Comparison of ENCODE assay signal across 23 cellular contexts in genomic region chr3:194860725-194861124, GRCh38.
"Had no signal": no experiment of that assay in that cellular context is flagged by ENCODE, and none has a peak within 500 bp of the region (broad histone marks: within the 10 kb centered on the region; RNA-seq: fewer than 3 reads in every experiment).

No MANE protein-coding gene starts in this region.

- DNase-seq: activated CD4-positive, alpha-beta T cell treated with anti-CD3 and anti-CD28 coated beads for 4 hours; activated CD8-positive, alpha-beta memory T cell treated with anti-CD3 and anti-CD28 coated beads, Interleukin-2, amount 50 U/mL, for 4 hours; activated CD8-positive, alpha-beta T cell treated with anti-CD3 and anti-CD28 coated beads for 36 hours; activated gamma-delta T cell treated with Interleukin-2 at 50 U/mL for 16 hours; activated naive CD4-positive, alpha-beta T cell treated with anti-CD3 and anti-CD28 coated beads, Interleukin-2, amount 10 ng/mL, durations not matched to agents 7 days and 5 days; activated naive CD8-positive, alpha-beta T cell treated with anti-CD3 and anti-CD28 coated beads for 36 hours; activated T-cell treated with anti-CD3 and anti-CD28 coated beads, Interleukin-2, amount 50 U/mL, for 72 hours; brain microvascular endothelial cell; KG1; NCI-H1092 treated with DMSO at 0.1 percent for 48 hours; NCI-H146; NCI-H187 treated with DMSO at 0.1 percent for 48 hours; NCI-H510A treated with DMSO at 0.1 percent for 48 hours; NCI-H82; PC-9; T-cell; T-helper 2 cell; T1000 had no signal

- H3K36me3 Mint-ChIP-seq: activated naive CD4-positive, alpha-beta T cell treated with anti-CD3 and anti-CD28 coated beads, Interleukin-2, amount 10 ng/mL, durations not matched to agents 7 days and 5 days; activated naive CD8-positive, alpha-beta T cell treated with anti-CD3 and anti-CD28 coated beads for 36 hours; IgD-negative memory B cell; T-cell had no signal

- H3K9me3 Mint-ChIP-seq: activated CD8-positive, alpha-beta T cell treated with anti-CD3 and anti-CD28 coated beads for 36 hours; activated naive CD4-positive, alpha-beta T cell treated with anti-CD3 and anti-CD28 coated beads, Interleukin-2, amount 10 ng/mL, durations not matched to agents 7 days and 5 days; activated naive CD8-positive, alpha-beta T cell treated with anti-CD3 and anti-CD28 coated beads for 36 hours; activated T-cell treated with anti-CD3 and anti-CD28 coated beads, Interleukin-2, amount 50 U/mL, for 72 hours; activated T-helper 2 cell treated with anti-CD3 and anti-CD28 coated beads, Interferon-gamma antibody, Interleukin-2, Interleukin-4, amounts not matched to agents 10 μg/mL and 5 μg/mL and 100 μg/mL, durations not matched to agents 14 hours and 24 hours and 36 hours had no signal

- H3K27me3 ChIP-seq: brain microvascular endothelial cell, cardiac muscle cell had no signal

- H3K36me3 ChIP-seq: brain microvascular endothelial cell, cardiac muscle cell had no signal

- H3K27ac ChIP-seq: brain microvascular endothelial cell, cardiac muscle cell, PC-9, SK-N-MC had no signal

- H3K4me3 Mint-ChIP-seq: activated CD8-positive, alpha-beta T cell treated with anti-CD3 and anti-CD28 coated beads for 36 hours; activated naive CD4-positive, alpha-beta T cell treated with anti-CD3 and anti-CD28 coated beads, Interleukin-2, amount 10 ng/mL, durations not matched to agents 7 days and 5 days; activated naive CD8-positive, alpha-beta T cell treated with anti-CD3 and anti-CD28 coated beads for 36 hours; activated T-cell treated with anti-CD3 and anti-CD28 coated beads, Interleukin-2, amount 50 U/mL, for 72 hours; IgD-negative memory B cell; T-cell had no signal

- H3K4me1 Mint-ChIP-seq: activated naive CD4-positive, alpha-beta T cell treated with anti-CD3 and anti-CD28 coated beads, Interleukin-2, amount 10 ng/mL, durations not matched to agents 7 days and 5 days; activated naive CD8-positive, alpha-beta T cell treated with anti-CD3 and anti-CD28 coated beads for 36 hours; T-cell had no signal

- H3K27ac Mint-ChIP-seq: activated CD8-positive, alpha-beta T cell treated with anti-CD3 and anti-CD28 coated beads for 36 hours; activated naive CD4-positive, alpha-beta T cell treated with anti-CD3 and anti-CD28 coated beads, Interleukin-2, amount 10 ng/mL, durations not matched to agents 7 days and 5 days; activated naive CD8-positive, alpha-beta T cell treated with anti-CD3 and anti-CD28 coated beads for 36 hours; activated T-cell treated with anti-CD3 and anti-CD28 coated beads, Interleukin-2, amount 50 U/mL, for 72 hours; activated T-helper 2 cell treated with anti-CD3 and anti-CD28 coated beads, Interferon-gamma antibody, Interleukin-2, Interleukin-4, amounts not matched to agents 10 μg/mL and 5 μg/mL and 100 μg/mL, durations not matched to agents 14 hours and 24 hours and 36 hours; IgD-negative memory B cell; T-cell had no signal

- ATAC-seq: activated CD4-positive, CD25-positive, alpha-beta regulatory T cell treated with anti-CD3 and anti-CD28 coated beads, Interleukin-2, amount 50 U/mL, for 24 hours; activated CD8-positive, alpha-beta T cell treated with anti-CD3 and anti-CD28 coated beads for 36 hours; activated T-cell treated with anti-CD3 and anti-CD28 coated beads, Interleukin-2, amount 50 U/mL, for 72 hours; T-cell had no signal

- H3K4me3 ChIP-seq: cardiac muscle cell, PC-9, SK-N-MC had no signal
